Comparison of ENCODE assay signal across 8 cellular contexts in genomic region chr17:79434215-79434614, GRCh38.
"Had no signal": no experiment of that assay in that cellular context is flagged by ENCODE, and none has a peak within 500 bp of the region (broad histone marks: within the 10 kb centered on the region; RNA-seq: fewer than 3 reads in every experiment).

No MANE protein-coding gene starts in this region.

- DNase-seq: IMR-90, Karpas-422, Kasumi-1, KBM-7, KG1 had no signal

- FAIRE-seq: HTR-8/SVneo had no signal

- H3K9ac ChIP-seq: KMS-11 had no signal

- H3K27ac ChIP-seq: HL-60, KMS-11 had no signal

- H3K4me2 ChIP-seq: KMS-11 had no signal
